Comparison of ENCODE assay signal across 18 cellular contexts in genomic region chr6:17966451-17966850, GRCh38. TPM values are rescaled to one million over a fixed set of nuclear protein-coding genes. Genes with fewer than 3 reads are reported as not detected.
"Had no signal": no experiment of that assay in that cellular context is flagged by ENCODE, and none has a peak within 500 bp of the region (broad histone marks: within the 10 kb centered on the region; RNA-seq: fewer than 3 reads in every experiment).

No MANE protein-coding gene starts in this region.

- DNase-seq: activated CD4-positive, alpha-beta T cell treated with anti-CD3 and anti-CD28 coated beads, Interleukin-2, amount 50 U/mL, for 1 hour; activated CD4-positive, CD25-positive, alpha-beta regulatory T cell; activated naive CD4-positive, alpha-beta T cell treated with anti-CD3 and anti-CD28 coated beads for 36 hours; activated T-cell treated with anti-CD3 and anti-CD28 coated beads for 4 hours; body of pancreas; dermis blood vessel endothelial cell; endodermal cell; erythroblast; head of caudate nucleus; mammary epithelial cell; occipital lobe; stimulated activated CD4-positive, alpha-beta T cell treated with anti-CD3 and anti-CD28 coated beads, Interleukin-15, amount 100 ng/mL, for 24 hours; stimulated activated CD4-positive, alpha-beta T cell treated with anti-CD3 and anti-CD28 coated beads, Interleukin-4, amount 100 ng/mL, for 24 hours; stimulated activated naive CD8-positive, alpha-beta T cell treated with anti-CD3 and anti-CD28 coated beads, Interleukin-15, amount 100 ng/mL, for 72 hours had no signal

- H3K27ac ChIP-seq: body of pancreas had no signal

- H3K4me3 ChIP-seq: body of pancreas, tibial nerve had no signal

- ATAC-seq: activated T-helper 17 cell treated with anti-CD3 and anti-CD28 coated beads, Interleukin-2, amount 50 U/mL, for 72 hours; body of pancreas; natural killer cell treated with Interleukin-12 subunit alpha and Interleukin-12 subunit beta and Interleukin-15 and Interleukin-18, amount 100 ng/mL, for 72 hours; stimulated activated naive CD8-positive, alpha-beta T cell treated with anti-CD3 and anti-CD28 coated beads, Interleukin-15, amount 100 ng/mL, for 72 hours had no signal

- H3K9me3 ChIP-seq: body of pancreas, tibial nerve had no signal

- H3K27me3 ChIP-seq: body of pancreas, tibial nerve had no signal

- H3K36me3 ChIP-seq: tibial nerve had no signal

RNA-seq across cellular contexts. Expression of gene KIF13A, which starts 21.0 kb away (rescaled TPM):
- total RNA-seq: activated naive CD4-positive, alpha-beta T cell treated with anti-CD3 and anti-CD28 coated beads for 36 hours; T-helper 2 cell treated with Interferon-gamma antibody and Interleukin-4, amounts not matched to agents 100 ng/mL and 5 ng/mL, for 36 hours had no signal
